Comparison of ENCODE assay signal across 8 cellular contexts in the genomic region with DNA sequence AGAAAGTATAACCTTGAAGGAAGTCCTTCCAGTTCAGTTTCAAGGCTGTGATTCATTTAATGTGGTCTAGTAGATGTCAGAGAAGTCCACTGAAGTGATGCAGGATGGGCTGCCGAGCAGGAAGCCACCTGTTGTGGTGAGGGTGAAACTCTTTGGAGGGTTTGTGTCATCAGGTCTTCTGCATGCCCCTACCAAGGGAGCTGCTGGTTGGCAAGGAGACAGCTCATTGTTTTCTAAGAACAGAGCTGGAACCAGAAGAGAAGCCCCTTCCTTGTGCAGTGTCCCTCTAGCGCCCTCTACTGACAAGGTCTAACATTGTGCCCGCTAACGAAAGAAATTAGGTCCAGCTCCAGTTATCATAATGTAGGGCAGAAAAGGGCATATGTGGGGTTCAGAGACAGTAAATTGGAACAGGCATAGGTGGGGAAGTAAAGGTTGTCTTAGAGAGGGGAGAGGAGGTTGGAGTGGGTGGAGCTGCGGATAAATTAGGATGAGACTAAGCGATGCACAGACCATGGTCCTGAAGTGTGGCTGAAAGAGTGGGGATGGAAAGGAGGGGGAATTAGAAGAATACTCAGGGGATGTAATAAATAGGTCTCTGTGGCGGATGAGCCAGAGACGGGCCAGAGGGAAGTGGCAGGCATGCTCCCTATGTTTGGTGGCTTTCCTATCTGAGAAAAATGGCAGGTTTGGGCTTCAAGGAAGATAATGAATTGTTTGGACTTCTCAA.
DNase-seq lines count a peak whose midpoint lies in the region; FAIRE-seq and TF ChIP-seq lines count a peak whose summit lies in the region.

No MANE protein-coding gene starts in this region.

- H3K9ac ChIP-seq in KMS-11: no peak overlapping the region

- H3K4me1 ChIP-seq in KMS-11 (ENCODE audit: low read depth, poor library complexity, severe bottlenecking): peaks cover 19% of the 10 kb centered on the region
- no peaks in the 10 kb centered on the region for H3K4me1 ChIP-seq in PC-9 (replicated peaks; ENCODE audit: insufficient read depth)

- FAIRE-seq in urothelium cell line (lab: Jason Lieb, UNC): no peak

- no peaks in the 10 kb centered on the region for H3K36me3 ChIP-seq in KMS-11 (ENCODE audit: insufficient read depth)
- no peaks in the 10 kb centered on the region for H3K36me3 ChIP-seq in PC-9 (ENCODE audit: low read depth)

- no peaks in the 10 kb centered on the region for H3K79me2 ChIP-seq in KMS-11 (ENCODE audit: insufficient read depth, low read depth)
- no peaks in the 10 kb centered on the region for H3K79me2 ChIP-seq in PC-9 (ENCODE audit: low read depth)

- H3K9me2 ChIP-seq in PC-9 (ENCODE audit: insufficient read depth): no peaks in the 10 kb centered on the region

- TF ChIP-seq CTCF in KMS-11 (conservative IDR thresholded peaks at IDR 0.05; ENCODE audit: low read depth, low read length) (peak; percentile 86), PC-9 (conservative IDR thresholded peaks at IDR 0.05) (peak; percentile 71)

- H2AFZ ChIP-seq in KMS-11 (ENCODE audit: low read depth) (no peak overlapping the region), PC-9 (no peak overlapping the region)

- intact Hi-C loops in PC-9 (cut with micrococcal nuclease; ENCODE audit: unreplicated experiment): loop anchor here (5.0 kb wide), 1 partner anchor 185 kb away; no protein-coding TSS in a partner anchor

- DNase-seq in A172 (ENCODE audit: low spot score) (peak; percentile 17), GM03348 (ENCODE audit: low spot score) (peak; percentile 35), H4 (ENCODE audit: low spot score) (peak; percentile 8), PC-9 (peak in 1 of 2 experiments; percentile 14), cerebellar cortex (ENCODE audit: low spot score) (peak; percentile 41), lung microvascular endothelial cell (ENCODE audit: low read depth in 2 of 2) (peak; percentile 11 to 64), urothelium cell line (ENCODE audit: low spot score) (peak; percentile 55)

- H3K4me2 ChIP-seq in KMS-11: peak overlapping the region; percentile 41; the same call in 1 of the 2 replicates
- H3K4me2 ChIP-seq in PC-9: no peak overlapping the region

- CTCF ChIA-PET in PC-9 (lab: Charles Lee): no interaction called here

- H3K27me3 ChIP-seq in KMS-11 (ENCODE audit: insufficient read depth, low read depth) (no peaks in the 10 kb centered on the region), PC-9 (ENCODE audit: insufficient read depth, low read depth) (no peaks in the 10 kb centered on the region)

- no TSS peak for BruUV-seq in PC-9 (replicated peaks; lab: Mats Ljungman, UMichigan)

- no peaks in the 10 kb centered on the region for H3K9me3 ChIP-seq in PC-9 (ENCODE audit: insufficient read depth, low read depth)

- no peaks in the 10 kb centered on the region for H4K20me1 ChIP-seq in KMS-11 (ENCODE audit: insufficient read depth)
- no peaks in the 10 kb centered on the region for H4K20me1 ChIP-seq in PC-9 (ENCODE audit: insufficient read depth)

- H3K27ac ChIP-seq in KMS-11: peak overlapping the region; percentile 71
- H3K27ac ChIP-seq in PC-9: no peak overlapping the region

- no peak overlapping the region for H3K4me3 ChIP-seq in KMS-11 (IDR thresholded peaks at IDR 0.05; ENCODE audit: insufficient read depth, low read depth, low read length)
- H3K4me3 ChIP-seq in PC-9: no peak overlapping the region

- POLR2A ChIA-PET in PC-9 (lab: Charles Lee; ENCODE audit: unreplicated experiment): no interaction called here

- H3F3A ChIP-seq in PC-9 (ENCODE audit: insufficient read depth, low read depth): no peaks in the 10 kb centered on the region
